In genomic region chr6:148973809-148974208, GRCh38 we compare ENCODE assay signal across 8 cellular contexts.
DNase-seq lines count a peak whose midpoint lies in the region; ATAC-seq and TF ChIP-seq lines count a peak whose summit lies in the region.

No MANE protein-coding gene starts in this region.

- H3K4me3 Mint-ChIP-seq in GM23338 = no peak overlapping the region
- H3K4me3 Mint-ChIP-seq in activated T-helper 17 cell treated with anti-CD3 and anti-CD28 coated beads, Interleukin-2, amount 50 U/mL, for 72 hours = no peak overlapping the region

- peak overlapping the region; percentile 2 for H3K4me2 ChIP-seq in GM23338

- peak overlapping the region; percentile 32; the same call in 1 of the 2 replicates for H3K27ac Mint-ChIP-seq in GM23338
- no peak overlapping the region for H3K27ac Mint-ChIP-seq in activated T-helper 17 cell treated with anti-CD3 and anti-CD28 coated beads, Interleukin-2, amount 50 U/mL, for 72 hours

- no peaks in the 10 kb centered on the region for H3K27me3 ChIP-seq in GM23338 (ENCODE audit: insufficient read depth)

- peak; percentile 64 to 66 for TF ChIP-seq CTCF in GM23338 (conservative IDR thresholded peaks at IDR 0.05; ENCODE audit: low read depth in 2 of 2)

- DNase-seq in GM23338 (ENCODE audit: low spot score) (peak; percentile 68), NCI-H510A treated with DMSO at 0.1 percent for 48 hours (lab: John Stamatoyannopoulos, UW) (peak; percentile 47), epidermal melanocyte (ENCODE audit: insufficient read length, low spot score) (peak; percentile 36), putamen (ENCODE audit: low spot score) (peak; percentile 14), activated gamma-delta T cell treated with Interleukin-2 at 50 U/mL for 16 hours (no peak)
- DNase-seq in activated T-cell treated with anti-CD3 and anti-CD28 coated beads, Interleukin-2, amount 50 U/mL, for 1 hour = no peak

- peaks cover 16% of the 10 kb centered on the region for H3K27me3 Mint-ChIP-seq in GM23338 (ENCODE audit: insufficient read depth, low read depth, poor library complexity)
- no peaks in the 10 kb centered on the region for H3K27me3 Mint-ChIP-seq in activated T-helper 17 cell treated with anti-CD3 and anti-CD28 coated beads, Interleukin-2, amount 50 U/mL, for 72 hours

- no peak overlapping the region for H3K4me3 ChIP-seq in GM23338

- H3K79me2 ChIP-seq in GM23338 (replicated peaks; ENCODE audit: insufficient read depth) = no peaks in the 10 kb centered on the region; the same call in 1 of the 2 replicates

- no peak overlapping the region for H3K27ac ChIP-seq in GM23338 (ENCODE audit: low read depth)

- H2AFZ ChIP-seq in GM23338 = no peak overlapping the region

- H3F3A ChIP-seq in GM23338 (replicated peaks; ENCODE audit: low read depth) = no peaks in the 10 kb centered on the region

- H3K9me2 ChIP-seq in GM23338 (ENCODE audit: insufficient read depth) = no peaks in the 10 kb centered on the region; the same call in 1 of the 2 replicates

- H3K4me1 Mint-ChIP-seq in GM23338 = peaks cover 57% of the 10 kb centered on the region
- no peaks in the 10 kb centered on the region for H3K4me1 Mint-ChIP-seq in activated T-helper 17 cell treated with anti-CD3 and anti-CD28 coated beads, Interleukin-2, amount 50 U/mL, for 72 hours

- peaks cover 40% of the 10 kb centered on the region for H3K36me3 Mint-ChIP-seq in GM23338 (ENCODE audit: low read depth)
- no peaks in the 10 kb centered on the region for H3K36me3 Mint-ChIP-seq in activated T-helper 17 cell treated with anti-CD3 and anti-CD28 coated beads, Interleukin-2, amount 50 U/mL, for 72 hours (ENCODE audit: low read depth)

- ATAC-seq in GM23338 (no peak; the same call in 2 of the 3 replicates), GM18498 (IDR thresholded peaks at IDR 0.05; ENCODE audit: unreplicated experiment) (no peak)
- no peak for ATAC-seq in activated T-helper 17 cell treated with anti-CD3 and anti-CD28 coated beads, Interleukin-2, amount 50 U/mL, for 72 hours (replicated peaks)

- H4K20me1 ChIP-seq in GM23338 (replicated peaks; ENCODE audit: insufficient read depth) = no peaks in the 10 kb centered on the region

- H3K36me3 ChIP-seq in GM23338 (ENCODE audit: insufficient read depth) = peaks cover 3% of the 10 kb centered on the region; the same call in 1 of the 2 replicates

- peaks cover 34% of the 10 kb centered on the region for H3K4me1 ChIP-seq in GM23338 (ENCODE audit: insufficient read depth)

- H3K9me3 Mint-ChIP-seq in GM23338 = no peaks in the 10 kb centered on the region
- H3K9me3 Mint-ChIP-seq in activated T-helper 17 cell treated with anti-CD3 and anti-CD28 coated beads, Interleukin-2, amount 50 U/mL, for 72 hours = no peaks in the 10 kb centered on the region

TF ChIP-seq in GM23338, 12 proteins besides CTCF, POLR2A, EP300 and RAD21:
- no peak for TF ChIP-seq EZH2 (IDR thresholded peaks at IDR 0.05; ENCODE audit: low read depth, unreplicated experiment)

Comparison
In these comparisons a context has a peak if more than half of its experiments do, and no peak if none do; other contexts are left out.
1. DNase-seq: peak in GM23338 (single experiment), NCI-H510A treated with DMSO at 0.1 percent for 48 hours (single experiment), epidermal melanocyte (single experiment) and putamen (single experiment); none in activated gamma-delta T cell treated with Interleukin-2 at 50 U/mL for 16 hours (single experiment) and activated T-cell treated with anti-CD3 and anti-CD28 coated beads, Interleukin-2, amount 50 U/mL, for 1 hour (single experiment).